Comparison of ENCODE assay signal across 6 cellular contexts in genomic region chr14:24243336-24243836, GRCh38. TPM values are rescaled to one million over a fixed set of nuclear protein-coding genes. Genes with fewer than 3 reads are reported as not detected.
DNase-seq lines count a peak whose midpoint lies in the region; ATAC-seq and TF ChIP-seq lines count a peak whose summit lies in the region.

No MANE protein-coding gene starts in this region.

- no peak for TF ChIP-seq CTCF in mucosa of descending colon (IDR thresholded peaks at IDR 0.05)

- H3K4me1 ChIP-seq in adipocyte (ENCODE audit: control insufficient read depth, insufficient read depth, low read length) = peaks cover 48% of the 10 kb centered on the region
- H3K4me1 ChIP-seq in mucosa of descending colon (ENCODE audit: low read depth) = peaks cover 26% of the 10 kb centered on the region

- H3K9ac ChIP-seq in adipocyte (ENCODE audit: low read length) = peak overlapping the region; percentile 97

- no peaks in the 10 kb centered on the region for H3K9me3 ChIP-seq in adipocyte (ENCODE audit: control insufficient read depth, low read length)
- no peaks in the 10 kb centered on the region for H3K9me3 ChIP-seq in mucosa of descending colon

- ATAC-seq in mucosa of descending colon (peak; percentile 0), HG02884 (IDR thresholded peaks at IDR 0.05; ENCODE audit: unreplicated experiment) (no peak), HG02759 (IDR thresholded peaks at IDR 0.05; ENCODE audit: unreplicated experiment) (no peak)

- H3K27me3 ChIP-seq in adipocyte (replicated peaks; ENCODE audit: control insufficient read depth, insufficient read depth, low read length) = no peaks in the 10 kb centered on the region

- H3K36me3 ChIP-seq in adipocyte (ENCODE audit: control insufficient read depth, insufficient read depth, low read length, severe bottlenecking) (peaks cover 26% of the 10 kb centered on the region), mucosa of descending colon (ENCODE audit: low read depth) (no peaks in the 10 kb centered on the region)

- H3K4me3 ChIP-seq in adipocyte (ENCODE audit: low read length) (peak overlapping the region; percentile 93), mucosa of descending colon (no peak overlapping the region)

- DNase-seq in SKM-1 treated with dmso at 0.1 percent for 144 hours (lab: John Stamatoyannopoulos, UW; ENCODE audit: unreplicated experiment) (peak; percentile 9), SKM-1 (lab: John Stamatoyannopoulos, UW; ENCODE audit: unreplicated experiment) (no peak), adipocyte (ENCODE audit: low read depth) (no peak), mucosa of descending colon (no peak)

- intact Hi-C loops in mucosa of descending colon (cut with DNase I, micrococcal nuclease) = loop anchor here in 1 of 2 donors (5.0 kb wide), 1 partner anchor 54 kb away; the partner anchor contains the start of genes DHRS1 and NOP9

RNA-seq across cellular contexts. Expression of gene TINF2, which starts 1.0 kb away (rescaled TPM):
- 10 to 100 TPM; 51.5 to 64.8 (median 58.4) TPM for total RNA-seq in mucosa of descending colon

RNA-seq across cellular contexts. Expression of gene GMPR2, which starts 10.7 kb away (rescaled TPM):
- 10 to 100 TPM; 59.7 to 83.5 (median 61.6) TPM for total RNA-seq in mucosa of descending colon

RNA-seq across cellular contexts. Expression of gene NEDD8, which starts 11.2 kb away (rescaled TPM):
- 100 to 1,000 TPM; 108 to 150 (median 131) TPM for total RNA-seq in mucosa of descending colon

RNA-seq across cellular contexts. Expression of gene TGM1, which starts 19.6 kb away (rescaled TPM):
- 1 to 10 TPM; 2.2 to 3.3 (median 2.4) TPM for total RNA-seq in mucosa of descending colon

RNA-seq across cellular contexts. Expression of gene MDP1, which starts 27.5 kb away (rescaled TPM):
- 10 to 100 TPM; 11.1 to 14.8 (median 13.2) TPM for total RNA-seq in mucosa of descending colon
